ENCODE assay signal across 24 cellular contexts in genomic region chr10:111706331-111706730, GRCh38.
"Had no signal": no experiment of that assay in that cellular context is flagged by ENCODE, and none has a peak within 500 bp of the region (broad histone marks: within the 10 kb centered on the region; RNA-seq: fewer than 3 reads in every experiment).

No MANE protein-coding gene starts in this region.

- H3K9me3 ChIP-seq: ovary, psoas muscle, right lobe of liver, sigmoid colon, stomach, thoracic aorta, thyroid gland, tibial nerve, upper lobe of left lung had no signal

- H3K9ac ChIP-seq: neural progenitor cell, parathyroid adenoma had no signal

- H3K79me2 ChIP-seq: parathyroid adenoma had no signal

- H3K27me3 ChIP-seq: neural progenitor cell, ovary, right lobe of liver, sigmoid colon, stomach, thyroid gland, tibial nerve, upper lobe of left lung had no signal

- H3K27ac ChIP-seq: neural progenitor cell, ovary, parathyroid adenoma, psoas muscle, right lobe of liver, sigmoid colon, stomach, thoracic aorta, thyroid gland, tibial nerve, upper lobe of left lung had no signal

- H3K4me3 ChIP-seq: neural progenitor cell, ovary, psoas muscle, right lobe of liver, sigmoid colon, stomach, thoracic aorta, thyroid gland, tibial nerve, upper lobe of left lung had no signal

- H2AFZ ChIP-seq: neural progenitor cell, parathyroid adenoma had no signal

- DNase-seq: natural killer cell; occipital lobe; ovary; posterior cingulate gyrus; psoas muscle; right cardiac atrium; right lobe of liver; sigmoid colon; small intestine; stimulated activated CD4-positive, alpha-beta T cell treated with anti-CD3 and anti-CD28 coated beads, Interleukin-15, amount 100 ng/mL, for 24 hours; stimulated activated CD4-positive, alpha-beta T cell treated with anti-CD3 and anti-CD28 coated beads, Interleukin-2, amount 100 ng/mL, for 24 hours; stimulated activated CD4-positive, alpha-beta T cell treated with anti-CD3 and anti-CD28 coated beads, Interleukin-2, amount 100 ng/mL, for 48 hours; stimulated activated CD4-positive, alpha-beta T cell treated with anti-CD3 and anti-CD28 coated beads, Interleukin-4, amount 100 ng/mL, for 24 hours; stimulated activated naive B cell treated with anti-CD40 and anti-IgM and Interleukin-4, amounts not matched to agents 10 μg/mL and 1 μg/mL and 100 μg/mL, for 72 hours; stimulated activated naive CD4-positive, alpha-beta T cell treated with Interleukin-2 at 50 U/mL for 16 hours; stomach; thyroid gland; trophoblast cell; upper lobe of left lung had no signal

- H3K36me3 ChIP-seq: neural progenitor cell, ovary, right lobe of liver, sigmoid colon, stomach, thoracic aorta, thyroid gland, tibial nerve, upper lobe of left lung had no signal

- H3K4me1 ChIP-seq: neural progenitor cell, parathyroid adenoma, psoas muscle, right lobe of liver, sigmoid colon, stomach, thyroid gland, tibial nerve, upper lobe of left lung had no signal

- H3K4me2 ChIP-seq: neural progenitor cell had no signal

- ATAC-seq: natural killer cell; psoas muscle; right cardiac atrium; right lobe of liver; stimulated activated effector memory CD8-positive, alpha-beta T cell treated with anti-CD3 and anti-CD28 coated beads, Interleukin-12 subunit alpha, Interleukin-12 subunit beta, amount 100 ng/mL, for 72 hours; stimulated activated naive B cell treated with anti-CD40 and anti-IgM and Interleukin-4, amounts not matched to agents 10 μg/mL and 1 μg/mL and 100 μg/mL, for 72 hours had no signal
